Comparison of ENCODE assay signal across 13 cellular contexts in genomic region chr20:25739615-25740320, GRCh38. TPM values are rescaled to one million over a fixed set of nuclear protein-coding genes. Genes with fewer than 3 reads are reported as not detected.
DNase-seq lines count a peak whose midpoint lies in the region; ATAC-seq, FAIRE-seq and TF ChIP-seq lines count a peak whose summit lies in the region.
"Had no signal": no experiment of that assay in that cellular context is flagged by ENCODE, and none has a peak within 500 bp of the region (broad histone marks: within the 10 kb centered on the region; RNA-seq: fewer than 3 reads in every experiment).

No MANE protein-coding gene starts in this region.

- no peaks in the 10 kb centered on the region for H3K79me2 ChIP-seq in DND-41 (ENCODE audit: insufficient read depth, low read length)

- H3K4me3 ChIP-seq in DND-41 (ENCODE audit: low read depth in 1 of 2, low read length in 2 of 2): no peak overlapping the region
- H3K4me3 ChIP-seq: esophagus squamous epithelium, prostate gland had no signal

- H3K27me3 ChIP-seq in DND-41 (ENCODE audit: insufficient read depth, low read length, poor library complexity): no peaks in the 10 kb centered on the region
- H3K27me3 ChIP-seq in foreskin keratinocyte: no peaks in the 10 kb centered on the region
- H3K27me3 ChIP-seq: esophagus squamous epithelium had no signal

- H3K36me3 ChIP-seq in DND-41 (ENCODE audit: insufficient read depth, low read length): no peaks in the 10 kb centered on the region
- H3K36me3 ChIP-seq: esophagus squamous epithelium, prostate gland had no signal

- no peak for DNase-seq in DND-41
- DNase-seq in HTR-8/SVneo (ENCODE audit: insufficient read length, low spot score): peak; percentile 8
- no peak for DNase-seq in activated CD8-positive, alpha-beta T cell treated with anti-CD3 and anti-CD28 coated beads, Interleukin-2, amount 10 ng/mL, durations not matched to agents 7 days and 5 days
- DNase-seq in foreskin keratinocyte: peak in 1 of 2 donors; percentile 57
- no peak for DNase-seq in stimulated activated naive CD4-positive, alpha-beta T cell treated with Interleukin-2 at 50 U/mL for 16 hours (lab: John Stamatoyannopoulos, UW)
- DNase-seq in middle frontal gyrus (ENCODE audit: extremely low spot score, low spot score): no peak
- DNase-seq in SIG-M5 (lab: John Stamatoyannopoulos, UW): no peak
- DNase-seq: esophagus squamous epithelium; NCI-H1436; stimulated activated CD4-positive, alpha-beta T cell treated with anti-CD3 and anti-CD28 coated beads, Interleukin-1b, Interleukin-23, amount 100 ng/mL, for 48 hours had no signal

- H2AFZ ChIP-seq in DND-41 (ENCODE audit: low read depth, low read length): no peak overlapping the region

- peaks cover 2% of the 10 kb centered on the region; the same call in 1 of the 2 replicates for H4K20me1 ChIP-seq in DND-41 (ENCODE audit: insufficient read depth, low read length)

- no peak overlapping the region for H3K9ac ChIP-seq in DND-41 (ENCODE audit: low read depth, low read length)

- TF ChIP-seq CTCF in DND-41 (IDR thresholded peaks at IDR 0.05; ENCODE audit: borderline replicate concordance, extremely low read depth, low read length, poor library complexity, severe bottlenecking) (no peak), foreskin keratinocyte (conservative IDR thresholded peaks at IDR 0.05) (no peak)

- H3K27ac ChIP-seq in DND-41 (ENCODE audit: low read length): peak overlapping the region; percentile 26; the same call in 1 of the 2 replicates
- H3K27ac ChIP-seq in foreskin keratinocyte: no peak overlapping the region
- H3K27ac ChIP-seq: esophagus squamous epithelium, prostate gland had no signal

- H3K27me3 Mint-ChIP-seq in activated CD8-positive, alpha-beta T cell treated with anti-CD3 and anti-CD28 coated beads, Interleukin-2, amount 10 ng/mL, durations not matched to agents 7 days and 5 days (ENCODE audit: low read depth): no peaks in the 10 kb centered on the region
- H3K27me3 Mint-ChIP-seq: brain had no signal

- peaks cover 4% of the 10 kb centered on the region for H3K9me3 Mint-ChIP-seq in activated CD8-positive, alpha-beta T cell treated with anti-CD3 and anti-CD28 coated beads, Interleukin-2, amount 10 ng/mL, durations not matched to agents 7 days and 5 days (ENCODE audit: insufficient read depth)

- H3K36me3 Mint-ChIP-seq in activated CD8-positive, alpha-beta T cell treated with anti-CD3 and anti-CD28 coated beads, Interleukin-2, amount 10 ng/mL, durations not matched to agents 7 days and 5 days (ENCODE audit: low read depth): peaks cover 1% of the 10 kb centered on the region

- CTCF ChIA-PET in activated CD8-positive, alpha-beta T cell treated with anti-CD3 and anti-CD28 coated beads, Interleukin-2, amount 10 ng/mL, durations not matched to agents 7 days and 5 days (lab: Charles Lee): no interaction called here

- H3K4me2 ChIP-seq in DND-41 (ENCODE audit: insufficient read depth, low read length): no peak overlapping the region

- H3K27ac Mint-ChIP-seq in activated CD8-positive, alpha-beta T cell treated with anti-CD3 and anti-CD28 coated beads, Interleukin-2, amount 10 ng/mL, durations not matched to agents 7 days and 5 days: peak overlapping the region; percentile 43
- H3K27ac Mint-ChIP-seq: brain had no signal

- H3K9me3 ChIP-seq in DND-41 (ENCODE audit: insufficient read depth, low read length, severe bottlenecking): no peaks in the 10 kb centered on the region
- H3K9me3 ChIP-seq: esophagus squamous epithelium, prostate gland had no signal

- H3K4me3 Mint-ChIP-seq in activated CD8-positive, alpha-beta T cell treated with anti-CD3 and anti-CD28 coated beads, Interleukin-2, amount 10 ng/mL, durations not matched to agents 7 days and 5 days: no peak overlapping the region
- H3K4me3 Mint-ChIP-seq: brain had no signal

- peak; percentile 80 for ATAC-seq in DND-41 (ENCODE audit: insufficient read depth, low read depth)
- peak; percentile 75 for ATAC-seq in activated CD8-positive, alpha-beta T cell treated with anti-CD3 and anti-CD28 coated beads, Interleukin-2, amount 10 ng/mL, durations not matched to agents 7 days and 5 days
- ATAC-seq in foreskin keratinocyte: peak; percentile 10

- H3K4me1 ChIP-seq in DND-41 (ENCODE audit: insufficient read depth, low read length) (peaks cover 12% of the 10 kb centered on the region), foreskin keratinocyte (peaks cover 3% of the 10 kb centered on the region)
- H3K4me1 ChIP-seq: esophagus squamous epithelium, prostate gland had no signal

- H3K4me1 Mint-ChIP-seq in activated CD8-positive, alpha-beta T cell treated with anti-CD3 and anti-CD28 coated beads, Interleukin-2, amount 10 ng/mL, durations not matched to agents 7 days and 5 days (ENCODE audit: low read depth): peaks cover 18% of the 10 kb centered on the region
- H3K4me1 Mint-ChIP-seq: brain had no signal

- FAIRE-seq in HTR-8/SVneo (lab: Jason Lieb, UNC): no peak
- FAIRE-seq: GM19239 had no signal

- POLR2A ChIA-PET in activated CD8-positive, alpha-beta T cell treated with anti-CD3 and anti-CD28 coated beads, Interleukin-2, amount 10 ng/mL, durations not matched to agents 7 days and 5 days (lab: Charles Lee): interaction anchor here (0.7 kb wide), 1 partner anchor 12 kb away, joined by 3 read pairs; no protein-coding TSS in a partner anchor

RNA-seq across cellular contexts. Expression of gene ZNF337, which starts 43.1 kb away (rescaled TPM):
- total RNA-seq in activated CD8-positive, alpha-beta T cell treated with anti-CD3 and anti-CD28 coated beads, Interleukin-2, amount 10 ng/mL, durations not matched to agents 7 days and 5 days: 10 to 100 TPM; 16.6 to 16.8 TPM
- 14.3 and 15.3 TPM in 2 replicates for total RNA-seq in foreskin keratinocyte
- 6.2 and 6.7 TPM in 2 replicates for polyA plus RNA-seq in foreskin keratinocyte

Comparison
In these comparisons a context has a peak if more than half of its experiments do, and no peak if none do; other contexts are left out.
1. ATAC-seq: peak in every context shown above with its lines; median percentile 80 in DND-41; 75 in activated CD8-positive, alpha-beta T cell treated with anti-CD3 and anti-CD28 coated beads, Interleukin-2, amount 10 ng/mL, durations not matched to agents 7 days and 5 days; 10 in foreskin keratinocyte.